7 cellular contexts compared by ENCODE assay signal in genomic region chr19:2231621-2232221, GRCh38. TPM values are rescaled to one million over a fixed set of nuclear protein-coding genes. Genes with fewer than 3 reads are reported as not detected.
A peak's percentile ranks its signal among the peaks of the same experiment; 100 is the strongest.
DNase-seq lines count a peak whose midpoint lies in the region; ATAC-seq and TF ChIP-seq lines count a peak whose summit lies in the region.
"Had no signal": no experiment of that assay in that cellular context is flagged by ENCODE, and none has a peak within 500 bp of the region (broad histone marks: within the 10 kb centered on the region; RNA-seq: fewer than 3 reads in every experiment).

No MANE protein-coding gene starts in this region.

- 77% methylated on average over 21 of the region's 21 CpGs for WGBS in prostate gland

- intact Hi-C loops in prostate gland (cut with DNase I): loop anchor here (10.0 kb wide), 1 partner anchor 93 kb away; the partner anchor contains the start of genes LSM7 and SPPL2B

- H3K27me3 ChIP-seq in H7 (ENCODE audit: control insufficient read depth, insufficient read depth, low read length) (no peaks in the 10 kb centered on the region), brain microvascular endothelial cell (replicated peaks) (no peaks in the 10 kb centered on the region), prostate gland (replicated peaks; ENCODE audit: insufficient read depth) (no peaks in the 10 kb centered on the region)

- no peaks in the 10 kb centered on the region for H3K9me3 ChIP-seq in prostate gland

- H3K27ac ChIP-seq in brain microvascular endothelial cell (no peak overlapping the region), prostate gland (no peak overlapping the region)

- peak; percentile 25 for TF ChIP-seq CTCF in brain microvascular endothelial cell (IDR thresholded peaks at IDR 0.05; ENCODE audit: low read depth, low read length, missing control alignments)
- TF ChIP-seq CTCF in prostate gland (IDR thresholded peaks at IDR 0.05): no peak

- no peak overlapping the region for H3K4me3 ChIP-seq in H7 (ENCODE audit: insufficient read depth, low read depth, low read length)
- H3K4me3 ChIP-seq in brain microvascular endothelial cell (ENCODE audit: low read depth, low read length): no peak overlapping the region
- no peak overlapping the region for H3K4me3 ChIP-seq in prostate gland

- DNase-seq in 8988T (peak; percentile 74), H7 (peak; percentile 82), brain microvascular endothelial cell (no peak), prostate gland (ENCODE audit: low spot score) (no peak)
- DNase-seq in stimulated activated CD4-positive, alpha-beta T cell treated with anti-CD3 and anti-CD28 coated beads, Interleukin-12 subunit alpha, Interleukin-12 subunit beta, amount 100 ng/mL, for 4 hours: no peak
- DNase-seq: left cardiac atrium had no signal

- no peak for ATAC-seq in HG02798 (IDR thresholded peaks at IDR 0.05; ENCODE audit: poor library complexity, unreplicated experiment)

- H3K36me3 ChIP-seq in H7 (replicated peaks; ENCODE audit: control insufficient read depth, insufficient read depth, low read length): peaks cover 3% of the 10 kb centered on the region
- H3K36me3 ChIP-seq in brain microvascular endothelial cell (replicated peaks): peaks cover 55% of the 10 kb centered on the region
- peaks cover 0 to 3% of the 10 kb centered on the region in 2 donors for H3K36me3 ChIP-seq in prostate gland

- peaks cover 4% of the 10 kb centered on the region for H3K4me1 ChIP-seq in prostate gland (replicated peaks)

- in situ Hi-C loops in brain microvascular endothelial cell (cut with HindIII; ENCODE audit: low pct_ligation_motif_present, low sequenced_read_pairs): no loop called here

- TF ChIP-seq POLR2A in prostate gland (IDR thresholded peaks at IDR 0.05): no peak

RNA-seq across cellular contexts. Expression of gene PLEKHJ1, which starts 4.4 kb away (rescaled TPM):
- 269 and 295 TPM in 2 replicates for total RNA-seq in H7 (2014; rRNA removed; shearing (Covaris generic))
- 10 to 100 TPM; 59.4 to 91.7 TPM for total RNA-seq in prostate gland

RNA-seq across cellular contexts. Expression of gene SF3A2, which starts 4.9 kb away (rescaled TPM):
- 107 and 115 TPM in 2 replicates for total RNA-seq in H7 (2014; rRNA removed; shearing (Covaris generic))
- total RNA-seq in prostate gland: 100 to 1,000 TPM in 1 of 2 donors, 10 to 100 TPM in 1; 31.9 to 113 TPM

RNA-seq across cellular contexts. Expression of gene AMH, which starts 17.4 kb away (rescaled TPM):
- total RNA-seq in H7 (2014; rRNA removed; shearing (Covaris generic)): 10.5 and 12.8 TPM in 2 replicates
- total RNA-seq in prostate gland: 100 to 1,000 TPM in 1 of 2 donors, under 1 TPM in 1; 0.46 to 160 TPM

RNA-seq across cellular contexts. Expression of gene JSRP1, which starts 24.5 kb away (rescaled TPM):
- not detected in 2 replicates for total RNA-seq in H7 (2014; rRNA removed; shearing (Covaris generic))
- total RNA-seq in prostate gland: under 1 TPM in 1 of 2 donors, not detected in 1; 0.96 TPM

RNA-seq across cellular contexts. Expression of gene PEAK3, which starts 50.3 kb away (rescaled TPM):
- total RNA-seq in H7 (2014; rRNA removed; shearing (Covaris generic)): not detected in 2 replicates
- under 1 TPM; 0.27 to 0.80 TPM for total RNA-seq in prostate gland

Comparison
In these comparisons a context has a peak if more than half of its experiments do, and no peak if none do; other contexts are left out.
1. DNase-seq: peak in 8988T (single experiment) and H7 (single experiment); none in brain microvascular endothelial cell (single experiment), prostate gland (single experiment) and stimulated activated CD4-positive, alpha-beta T cell treated with anti-CD3 and anti-CD28 coated beads, Interleukin-12 subunit alpha, Interleukin-12 subunit beta, amount 100 ng/mL, for 4 hours (single experiment).